ENCODE assay signal across 24 cellular contexts in the genomic region with DNA sequence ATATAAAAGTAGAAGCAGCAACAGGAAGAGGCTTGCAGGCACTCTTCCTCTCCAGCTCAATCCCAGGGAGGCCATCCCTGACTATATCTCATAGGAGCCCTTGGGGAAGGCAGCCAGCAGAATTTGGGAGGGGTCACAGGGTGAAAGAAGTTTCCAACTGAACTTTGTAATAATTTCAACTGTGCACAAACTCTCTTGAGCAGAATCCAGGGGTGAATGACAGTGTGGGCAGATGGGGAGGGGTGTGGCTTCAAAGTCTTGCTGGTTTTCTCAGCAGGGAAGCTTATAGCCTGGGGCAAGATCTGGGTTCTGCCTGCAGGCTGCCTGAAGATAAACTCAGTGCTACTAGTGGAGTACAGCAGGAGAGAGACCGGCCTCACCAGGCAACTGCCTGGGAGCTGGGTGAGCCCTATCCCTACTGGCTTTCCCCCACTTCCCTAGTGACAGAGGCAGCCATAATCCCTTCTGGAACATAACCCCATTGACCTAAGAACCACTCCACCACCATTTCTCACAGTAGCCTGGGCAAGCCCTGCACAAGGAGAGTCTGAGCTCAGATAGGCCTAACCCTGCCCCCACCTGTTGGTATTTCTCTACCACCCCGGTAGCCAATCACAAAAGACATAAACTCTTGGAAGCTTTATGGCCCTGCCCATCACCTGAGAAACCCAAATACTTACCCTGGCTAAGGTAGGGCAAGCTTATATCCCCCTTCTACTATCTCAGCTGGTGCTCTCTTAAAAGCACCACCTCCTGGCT. TPM values are rescaled to one million over a fixed set of nuclear protein-coding genes. Genes with fewer than 3 reads are reported as not detected.
A peak's percentile ranks its signal among the peaks of the same experiment; 100 is the strongest.
DNase-seq lines count a peak whose midpoint lies in the region; ATAC-seq and TF ChIP-seq lines count a peak whose summit lies in the region.
"Had no signal": no experiment of that assay in that cellular context is flagged by ENCODE, and none has a peak within 500 bp of the region (broad histone marks: within the 10 kb centered on the region; RNA-seq: fewer than 3 reads in every experiment).

No MANE protein-coding gene starts in this region.

- no peak overlapping the region for H4K5ac ChIP-seq in H9 (ENCODE audit: insufficient read length, low read depth, low read length)

- H2BK120ac ChIP-seq in H9 (ENCODE audit: low read depth, low read length, poor library complexity, severe bottlenecking): no peak overlapping the region

- no peaks in the 10 kb centered on the region for H4K20me1 ChIP-seq in H9 (ENCODE audit: control insufficient read depth, insufficient read depth, insufficient read length)

- DNase-seq in COLO668 (lab: John Stamatoyannopoulos, UW; ENCODE audit: unreplicated experiment) (peak; percentile 20), H9 (peak; percentile 37), RPMI7951 (ENCODE audit: low read depth) (peak; percentile 28), CD14-positive monocyte (ENCODE audit: low spot score) (no peak)
- DNase-seq in activated T-helper 2 cell treated with anti-CD3 and anti-CD28 coated beads, Interferon-gamma antibody, Interleukin-2, Interleukin-4, amounts not matched to agents 10 μg/mL and 5 μg/mL and 100 μg/mL, durations not matched to agents 14 hours and 24 hours and 36 hours (ENCODE audit: low spot score): no peak
- DNase-seq: activated CD4-positive, alpha-beta memory T cell treated with anti-CD3 and anti-CD28 coated beads for 36 hours; activated CD4-positive, CD25-positive, alpha-beta regulatory T cell; activated naive CD4-positive, alpha-beta T cell treated with anti-CD3 and anti-CD28 coated beads for 36 hours; activated T-cell treated with anti-CD3 and anti-CD28 coated beads, Interleukin-2, amount 50 U/mL, for 1 hour; anterior cingulate cortex; caudate nucleus; DMS153; H7; Kasumi-1; NK-92 treated with Interleukin-12 subunit alpha and Interleukin-12 subunit beta, amount 100 ng/mL, for 24 hours; substantia nigra had no signal

- no peaks in the 10 kb centered on the region for H3K9me3 ChIP-seq in H9 (ENCODE audit: control insufficient read depth, low read depth, low read length)
- no peaks in the 10 kb centered on the region for H3K9me3 ChIP-seq in iPS-15b (ENCODE audit: control insufficient read depth, insufficient read depth, low read length)
- H3K9me3 ChIP-seq: vagina had no signal

- intact Hi-C loops in CD14-positive monocyte (cut with micrococcal nuclease): loop anchor here in 1 of 2 donors (10.0 kb wide), 1 partner anchor 1082 kb away; no protein-coding TSS in a partner anchor
- intact Hi-C loops in activated T-helper 2 cell treated with anti-CD3 and anti-CD28 coated beads, Interferon-gamma antibody, Interleukin-2, Interleukin-4, amounts not matched to agents 10 μg/mL and 5 μg/mL and 100 μg/mL, durations not matched to agents 14 hours and 24 hours and 36 hours (cut with micrococcal nuclease): no loop called here

- H3K36me3 Mint-ChIP-seq in H9 (ENCODE audit: insufficient read depth in 1 of 3, low read depth in 3 of 3) (no peaks in the 10 kb centered on the region), CD14-positive monocyte (no peaks in the 10 kb centered on the region)
- no peaks in the 10 kb centered on the region for H3K36me3 Mint-ChIP-seq in activated T-helper 2 cell treated with anti-CD3 and anti-CD28 coated beads, Interferon-gamma antibody, Interleukin-2, Interleukin-4, amounts not matched to agents 10 μg/mL and 5 μg/mL and 100 μg/mL, durations not matched to agents 14 hours and 24 hours and 36 hours (ENCODE audit: low read depth)
- H3K36me3 Mint-ChIP-seq: activated CD4-positive, alpha-beta memory T cell treated with anti-CD3 and anti-CD28 coated beads for 36 hours had no signal

- no peak overlapping the region for H2BK15ac ChIP-seq in H9 (ENCODE audit: low read depth, low read length)

- H3K4me3 ChIP-seq in iPS-15b (ENCODE audit: low read depth, low read length): no peak overlapping the region
- H3K4me3 ChIP-seq: lung, vagina had no signal

- no peak overlapping the region for H3K18ac ChIP-seq in H9 (ENCODE audit: insufficient read length, low read depth, low read length)

- H3K14ac ChIP-seq in H9 (ENCODE audit: insufficient read depth, low read length): no peak overlapping the region

- no peak overlapping the region for H3T11ph ChIP-seq in H9 (ENCODE audit: low read length)

- H4K91ac ChIP-seq in H9 (ENCODE audit: insufficient read length, low read depth, low read length): no peak overlapping the region

- H2AFZ ChIP-seq in H9 (ENCODE audit: low read length): no peak overlapping the region

- H3K9me3 Mint-ChIP-seq in H9: no peaks in the 10 kb centered on the region
- H3K9me3 Mint-ChIP-seq in CD14-positive monocyte: no peaks in the 10 kb centered on the region
- no peaks in the 10 kb centered on the region for H3K9me3 Mint-ChIP-seq in activated T-helper 2 cell treated with anti-CD3 and anti-CD28 coated beads, Interferon-gamma antibody, Interleukin-2, Interleukin-4, amounts not matched to agents 10 μg/mL and 5 μg/mL and 100 μg/mL, durations not matched to agents 14 hours and 24 hours and 36 hours
- H3K9me3 Mint-ChIP-seq: activated CD4-positive, alpha-beta memory T cell treated with anti-CD3 and anti-CD28 coated beads for 36 hours; activated naive CD4-positive, alpha-beta T cell treated with anti-CD3 and anti-CD28 coated beads for 36 hours; T-helper 2 cell treated with Interferon-gamma antibody and Interleukin-4, amounts not matched to agents 5 μg/mL and 100 μg/mL, for 36 hours had no signal

- no peak for TF ChIP-seq CTCF in H9 (conservative IDR thresholded peaks at IDR 0.05)
- TF ChIP-seq CTCF in CD14-positive monocyte (IDR thresholded peaks at IDR 0.05): no peak

- H3K27ac ChIP-seq in H9 (ENCODE audit: insufficient read length, low read depth, low read length): no peak overlapping the region
- H3K27ac ChIP-seq: vagina had no signal

- ATAC-seq in HG03196 (IDR thresholded peaks at IDR 0.05; ENCODE audit: unreplicated experiment): no peak
- ATAC-seq in GM19452 (IDR thresholded peaks at IDR 0.05; ENCODE audit: unreplicated experiment): no peak
- ATAC-seq: right cardiac atrium, SK-N-SH treated with all-trans-retinoic acid at 6 μM for 48 hours had no signal

- H3K4me2 ChIP-seq in H9 (ENCODE audit: insufficient read depth, insufficient read length, low read length): no peak overlapping the region

- H3K56ac ChIP-seq in H9 (ENCODE audit: insufficient read length, low read depth, low read length): no peak overlapping the region

- H3K79me1 ChIP-seq in H9 (ENCODE audit: insufficient read depth, low read depth, low read length, poor library complexity, severe bottlenecking): no peaks in the 10 kb centered on the region

- H3K4me1 Mint-ChIP-seq in H9: peaks cover 16 to 17% of the 10 kb centered on the region in 2 experiments
- no peaks in the 10 kb centered on the region for H3K4me1 Mint-ChIP-seq in CD14-positive monocyte
- no peaks in the 10 kb centered on the region for H3K4me1 Mint-ChIP-seq in activated T-helper 2 cell treated with anti-CD3 and anti-CD28 coated beads, Interferon-gamma antibody, Interleukin-2, Interleukin-4, amounts not matched to agents 10 μg/mL and 5 μg/mL and 100 μg/mL, durations not matched to agents 14 hours and 24 hours and 36 hours (ENCODE audit: low read depth)

- H3K27me3 ChIP-seq in H9 (ENCODE audit: insufficient read depth, low read length): no peaks in the 10 kb centered on the region
- no peaks in the 10 kb centered on the region for H3K27me3 ChIP-seq in iPS-15b (ENCODE audit: control insufficient read depth, insufficient read depth, low read length)
- H3K27me3 ChIP-seq: vagina had no signal

- H3K36me3 ChIP-seq in iPS-15b (ENCODE audit: control insufficient read depth, insufficient read depth, low read length): no peaks in the 10 kb centered on the region
- H3K36me3 ChIP-seq: vagina had no signal

- no peak overlapping the region for H2BK20ac ChIP-seq in H9 (ENCODE audit: low read depth, low read length, poor library complexity, severe bottlenecking)

- peak overlapping the region in 1 of 3 experiments; percentile 66; a peak in 1 of 7 replicates for H3K27ac Mint-ChIP-seq in H9
- no peak overlapping the region for H3K27ac Mint-ChIP-seq in CD14-positive monocyte
- H3K27ac Mint-ChIP-seq in activated T-helper 2 cell treated with anti-CD3 and anti-CD28 coated beads, Interferon-gamma antibody, Interleukin-2, Interleukin-4, amounts not matched to agents 10 μg/mL and 5 μg/mL and 100 μg/mL, durations not matched to agents 14 hours and 24 hours and 36 hours: no peak overlapping the region
- H3K27ac Mint-ChIP-seq: activated CD4-positive, alpha-beta memory T cell treated with anti-CD3 and anti-CD28 coated beads for 36 hours; activated naive CD4-positive, alpha-beta T cell treated with anti-CD3 and anti-CD28 coated beads for 36 hours; T-helper 2 cell treated with Interferon-gamma antibody and Interleukin-4, amounts not matched to agents 5 μg/mL and 100 μg/mL, for 36 hours had no signal

- H3K4ac ChIP-seq in H9 (ENCODE audit: low read depth, low read length): no peak overlapping the region

- no peak overlapping the region for H2AK5ac ChIP-seq in H9 (ENCODE audit: insufficient read length, low read length)

- no peak overlapping the region for H4K8ac ChIP-seq in H9 (replicated peaks; ENCODE audit: insufficient read length, low read depth, low read length)

- H3K9ac ChIP-seq in H9 (ENCODE audit: extremely low read depth, insufficient read length, low read length) (no peak overlapping the region), iPS-15b (ENCODE audit: low read depth, low read length) (peak overlapping the region; percentile 13)

- WGBS in H9 (ENCODE audit: extremely low coverage, insufficient read length, low lambda C conversion rate): no CpG with 5 or more reads among the region's 2 CpGs

- H3K27me3 Mint-ChIP-seq in H9 (ENCODE audit: low read depth) (peaks cover 14% of the 10 kb centered on the region), CD14-positive monocyte (ENCODE audit: low read depth in 3 of 3) (peaks cover 10 to 45% (median 25%) of the 10 kb centered on the region in 3 donors)
- peaks cover 26% of the 10 kb centered on the region for H3K27me3 Mint-ChIP-seq in activated T-helper 2 cell treated with anti-CD3 and anti-CD28 coated beads, Interferon-gamma antibody, Interleukin-2, Interleukin-4, amounts not matched to agents 10 μg/mL and 5 μg/mL and 100 μg/mL, durations not matched to agents 14 hours and 24 hours and 36 hours (ENCODE audit: low read depth)

- no peak overlapping the region for H2BK5ac ChIP-seq in H9 (ENCODE audit: insufficient read length, low read length)

- no peaks in the 10 kb centered on the region for H3K23me2 ChIP-seq in H9 (ENCODE audit: insufficient read length, low read depth, low read length, poor library complexity, severe bottlenecking)

- no peaks in the 10 kb centered on the region for H3K79me2 ChIP-seq in H9 (ENCODE audit: insufficient read depth, low read length)

- H2BK12ac ChIP-seq in H9 (ENCODE audit: insufficient read length, low read depth, low read length): no peak overlapping the region

- H3K4me3 Mint-ChIP-seq in H9 (no peak overlapping the region; a peak in 1 of 5 replicates), CD14-positive monocyte (no peak overlapping the region)
- H3K4me3 Mint-ChIP-seq in activated T-helper 2 cell treated with anti-CD3 and anti-CD28 coated beads, Interferon-gamma antibody, Interleukin-2, Interleukin-4, amounts not matched to agents 10 μg/mL and 5 μg/mL and 100 μg/mL, durations not matched to agents 14 hours and 24 hours and 36 hours (ENCODE audit: low read depth): no peak overlapping the region
- H3K4me3 Mint-ChIP-seq: activated CD4-positive, alpha-beta memory T cell treated with anti-CD3 and anti-CD28 coated beads for 36 hours; activated naive CD4-positive, alpha-beta T cell treated with anti-CD3 and anti-CD28 coated beads for 36 hours; T-helper 2 cell treated with Interferon-gamma antibody and Interleukin-4, amounts not matched to agents 5 μg/mL and 100 μg/mL, for 36 hours had no signal

- H3K4me1 ChIP-seq in H9 (ENCODE audit: insufficient read depth, low read length): peaks cover 8% of the 10 kb centered on the region; the same call in 1 of the 2 replicates
- H3K4me1 ChIP-seq in iPS-15b (ENCODE audit: control insufficient read depth, insufficient read depth, low read length): peaks cover 15% of the 10 kb centered on the region
- H3K4me1 ChIP-seq: vagina had no signal

- H3K23ac ChIP-seq in H9 (ENCODE audit: insufficient read length, low read depth, low read length): no peak overlapping the region

RNA-seq across cellular contexts. Expression of gene TTC12, which starts 17.8 kb away (rescaled TPM):
- 8.3 and 9.5 TPM in 2 replicates for total RNA-seq in H9 (2021)
- total RNA-seq in RPMI7951 (2014; rRNA removed; shearing (Covaris generic)): 9.1 and 16.3 TPM in 2 replicates
- polyA plus RNA-seq in CD14-positive monocyte: 1 to 10 TPM; 1.7 to 2.4 TPM
- total RNA-seq in activated T-helper 2 cell treated with anti-CD3 and anti-CD28 coated beads, Interferon-gamma antibody, Interleukin-2, Interleukin-4, amounts not matched to agents 10 μg/mL and 5 μg/mL and 100 μg/mL, durations not matched to agents 14 hours and 24 hours and 36 hours: 7.0 and 11.4 TPM in 2 replicates

Comparison
In these comparisons a context has a peak if more than half of its experiments do, and no peak if none do; other contexts are left out.
1. DNase-seq: peak in COLO668 (single experiment), H9 (single experiment) and RPMI7951 (single experiment); none in CD14-positive monocyte (single experiment) and activated T-helper 2 cell treated with anti-CD3 and anti-CD28 coated beads, Interferon-gamma antibody, Interleukin-2, Interleukin-4, amounts not matched to agents 10 μg/mL and 5 μg/mL and 100 μg/mL, durations not matched to agents 14 hours and 24 hours and 36 hours (single experiment).